In genomic region chr2:11984556-11985158, GRCh38 we compare ENCODE assay signal across 16 cellular contexts.
DNase-seq lines count a peak whose midpoint lies in the region; TF ChIP-seq lines count a peak whose summit lies in the region.
"Had no signal": no experiment of that assay in that cellular context is flagged by ENCODE, and none has a peak within 500 bp of the region (broad histone marks: within the 10 kb centered on the region; RNA-seq: fewer than 3 reads in every experiment).

No MANE protein-coding gene starts in this region.

- H3K4me1 Mint-ChIP-seq in MCF 10A (ENCODE audit: insufficient read depth, unreplicated experiment) (peaks cover 12% of the 10 kb centered on the region), brain (peaks cover 26% of the 10 kb centered on the region)

- H3K4me1 ChIP-seq in breast epithelium: no peaks in the 10 kb centered on the region
- H3K4me1 ChIP-seq in neuronal stem cell (ENCODE audit: control insufficient read depth in 2 of 2, insufficient read depth in 1 of 2, low read depth in 1 of 2, low read length in 2 of 2): peaks cover 1 to 2% of the 10 kb centered on the region in 2 donors

- no peak overlapping the region for H2AK5ac ChIP-seq in neuronal stem cell (ENCODE audit: low read depth, low read length)

- no peak for TF ChIP-seq CTCF in MCF 10A (IDR thresholded peaks at IDR 0.05; ENCODE audit: unreplicated experiment)
- TF ChIP-seq CTCF in breast epithelium (IDR thresholded peaks at IDR 0.05): no peak
- no peak for TF ChIP-seq CTCF in brain (conservative IDR thresholded peaks at IDR 0.05)

- H3K27me3 Mint-ChIP-seq in MCF 10A (ENCODE audit: insufficient read depth, unreplicated experiment) (no peaks in the 10 kb centered on the region), brain (peaks cover 6% of the 10 kb centered on the region)
- H3K27me3 Mint-ChIP-seq: CD4-positive, alpha-beta T cell had no signal

- peak overlapping the region; percentile 54 for H3K18ac ChIP-seq in neuronal stem cell (ENCODE audit: low read length)

- no peak overlapping the region for H3K4me2 ChIP-seq in neuronal stem cell (ENCODE audit: insufficient read depth, low read length, poor library complexity, severe bottlenecking)

- CTCF ChIA-PET in MCF 10A (lab: Yijun Ruan, JAX): interaction anchor here (0.6 kb wide), 1 partner anchor 48 kb away, joined by 4 read pairs; no protein-coding TSS in a partner anchor

- no peak for TF ChIP-seq POLR2A in breast epithelium (IDR thresholded peaks at IDR 0.05)

- intact Hi-C loops in MCF 10A (cut with micrococcal nuclease) (no loop called here), breast epithelium (cut with DNase I; ENCODE audit: low total_unique reads) (no loop called here)

- no peaks in the 10 kb centered on the region for H3K36me3 Mint-ChIP-seq in MCF 10A (ENCODE audit: insufficient read depth, unreplicated experiment)
- no peaks in the 10 kb centered on the region for H3K36me3 Mint-ChIP-seq in brain

- H3K27ac ChIP-seq in breast epithelium: no peak overlapping the region
- no peak overlapping the region for H3K27ac ChIP-seq in neuronal stem cell (replicated peaks; ENCODE audit: low read length)

- no peaks in the 10 kb centered on the region for H3K79me1 ChIP-seq in neuronal stem cell (ENCODE audit: low read depth, low read length)

- H3K27ac Mint-ChIP-seq in MCF 10A (ENCODE audit: low read depth, unreplicated experiment) (peak overlapping the region; percentile 7), brain (peak overlapping the region; percentile 7 to 69 (median 22))
- H3K27ac Mint-ChIP-seq: CD4-positive, alpha-beta T cell had no signal

- no peak overlapping the region for H3K4ac ChIP-seq in neuronal stem cell (ENCODE audit: low read length)

- H2BK12ac ChIP-seq in neuronal stem cell (ENCODE audit: low read length): no peak overlapping the region

- H3K4me3 Mint-ChIP-seq in MCF 10A (ENCODE audit: unreplicated experiment): no peak overlapping the region
- peak overlapping the region in 2 of 5 experiments; percentile 47 to 58 for H3K4me3 Mint-ChIP-seq in brain
- H3K4me3 Mint-ChIP-seq: CD4-positive, alpha-beta T cell had no signal

- no peak overlapping the region for H2BK15ac ChIP-seq in neuronal stem cell (ENCODE audit: low read length)

- H3K9ac ChIP-seq in neuronal stem cell (ENCODE audit: low read depth, low read length, poor library complexity): no peak overlapping the region

- H3K14ac ChIP-seq in neuronal stem cell (ENCODE audit: low read length): no peak overlapping the region

- no peak overlapping the region for H3K23ac ChIP-seq in neuronal stem cell (ENCODE audit: low read depth, low read length, poor library complexity)

- BruUV-seq in MCF 10A (replicated peaks; lab: Mats Ljungman, UMichigan): no TSS peak

- DNase-seq in MCF 10A (ENCODE audit: unreplicated experiment) (no peak), breast epithelium (ENCODE audit: low spot score in 2 of 2) (no peak), neuronal stem cell (ENCODE audit: low spot score) (no peak), NCI-H82 treated with DMSO at 0.1 percent for 48 hours (lab: John Stamatoyannopoulos, UW; ENCODE audit: unreplicated experiment) (no peak), SIG-M5 (lab: John Stamatoyannopoulos, UW) (no peak), NCI-H2107 (lab: John Stamatoyannopoulos, UW) (no peak)
- DNase-seq: CD4-positive, alpha-beta T cell; DMS153; GF-D8; GOT3; KBM-7; NCI-H1417 treated with DMSO at 0.1 percent for 48 hours; NCI-H187 treated with DMSO at 0.1 percent for 48 hours; NCI-H2171; Right ventricle myocardium superior had no signal

- no peak overlapping the region for H3K4me3 ChIP-seq in breast epithelium
- no peak overlapping the region for H3K4me3 ChIP-seq in neuronal stem cell (ENCODE audit: low read length in 2 of 2)

- H2AFZ ChIP-seq in neuronal stem cell (ENCODE audit: low read length): peak overlapping the region; percentile 74

- H4K8ac ChIP-seq in neuronal stem cell (ENCODE audit: low read depth, low read length): no peak overlapping the region

- no CpG with 5 or more reads among the region's 12 CpGs for WGBS in neuronal stem cell (ENCODE audit: extremely low coverage in 2 of 2, insufficient read length in 2 of 2, insufficient replicate concordance in 1 of 2), 2 donors

- no peak overlapping the region for H2BK120ac ChIP-seq in neuronal stem cell (ENCODE audit: low read depth, low read length)

- H3K27me3 ChIP-seq in breast epithelium: no peaks in the 10 kb centered on the region
- H3K27me3 ChIP-seq in neuronal stem cell (ENCODE audit: control insufficient read depth in 3 of 3, insufficient read depth in 3 of 3, low read depth in 1 of 3, low read length in 3 of 3): no peaks in the 10 kb centered on the region

- POLR2A ChIA-PET in MCF 10A (lab: Yijun Ruan, JAX): interaction anchor here (0.7 to 2.7 kb wide), 7 partner anchors 10 to 318 kb away, joined by 3 to 11 read pairs (median 6); no protein-coding TSS in a partner anchor

- no peaks in the 10 kb centered on the region for H3K9me3 ChIP-seq in breast epithelium
- peaks cover 0 to 7% of the 10 kb centered on the region in 2 donors for H3K9me3 ChIP-seq in neuronal stem cell (replicated peaks in 1 of 2; ENCODE audit: control insufficient read depth in 2 of 2, insufficient read depth in 1 of 2, low read depth in 1 of 2, low read length in 2 of 2)

- H2BK5ac ChIP-seq in neuronal stem cell (ENCODE audit: low read length): no peak overlapping the region

- H3K9me3 Mint-ChIP-seq in MCF 10A (ENCODE audit: unreplicated experiment) (no peaks in the 10 kb centered on the region), brain (peaks cover 0 to 15% (median 13%) of the 10 kb centered on the region in 5 experiments)

- H4K91ac ChIP-seq in neuronal stem cell (ENCODE audit: low read depth, low read length, poor library complexity): no peak overlapping the region

- no peaks in the 10 kb centered on the region for H3K36me3 ChIP-seq in breast epithelium
- no peaks in the 10 kb centered on the region for H3K36me3 ChIP-seq in neuronal stem cell (replicated peaks in 1 of 2; ENCODE audit: control insufficient read depth in 2 of 2, insufficient read depth in 2 of 2, low read length in 2 of 2)
